In genomic region chrX:6861456-6861855, GRCh38 we compare ENCODE assay signal across 8 cellular contexts.
"Had no signal": no experiment of that assay in that cellular context is flagged by ENCODE, and none has a peak within 500 bp of the region (broad histone marks: within the 10 kb centered on the region; RNA-seq: fewer than 3 reads in every experiment).

No MANE protein-coding gene starts in this region.

- H3K4me3 Mint-ChIP-seq: HFFc6 had no signal

- H3K9ac ChIP-seq: GM23248 had no signal

- H3K9me3 Mint-ChIP-seq: HFFc6 had no signal

- H3K27ac ChIP-seq: GM23248 had no signal

- H2AFZ ChIP-seq: GM23248 had no signal

- DNase-seq: GM23248, GOT3, HFFc6, IMR-90, KG1 had no signal

- H3K4me3 ChIP-seq: GM23248, HAP-1, K562 had no signal

- ATAC-seq: HCT116, K562 had no signal

- H3K36me3 ChIP-seq: HAP-1 had no signal

- H3K27ac Mint-ChIP-seq: HFFc6 had no signal
